ENCODE assay signal across 19 cellular contexts in genomic region chr6:170038717-170039116, GRCh38.
"Had no signal": no experiment of that assay in that cellular context is flagged by ENCODE, and none has a peak within 500 bp of the region (broad histone marks: within the 10 kb centered on the region; RNA-seq: fewer than 3 reads in every experiment).

No MANE protein-coding gene starts in this region.

- ATAC-seq: activated CD4-positive, CD25-positive, alpha-beta regulatory T cell treated with anti-CD3 and anti-CD28 coated beads, Interleukin-2, amount 50 U/mL, for 24 hours; activated T-cell treated with anti-CD3 and anti-CD28 coated beads, Interleukin-2, amount 50 U/mL, for 72 hours; SK-N-SH treated with all-trans-retinoic acid at 6 μM for 48 hours; stimulated activated naive B cell treated with anti-CD40 and anti-IgM and Interleukin-4, amounts not matched to agents 10 μg/mL and 1 μg/mL and 100 μg/mL, for 72 hours had no signal

- H3K27ac Mint-ChIP-seq: activated CD4-positive, alpha-beta memory T cell treated with anti-CD3 and anti-CD28 coated beads, Interleukin-2, amount 10 ng/mL, durations not matched to agents 7 days and 5 days; activated CD4-positive, alpha-beta T cell treated with anti-CD3 and anti-CD28 coated beads, Interleukin-2, amount 10 ng/mL, durations not matched to agents 24 days and 14 days; activated naive CD4-positive, alpha-beta T cell treated with anti-CD3 and anti-CD28 coated beads, Interleukin-2, amount 10 ng/mL, durations not matched to agents 7 days and 5 days; activated T-cell treated with anti-CD3 and anti-CD28 coated beads, Interleukin-2, amount 50 U/mL, for 72 hours; nephron; stimulated activated naive B cell treated with anti-CD40 and anti-IgM and Interleukin-4, amounts not matched to agents 10 μg/mL and 1 μg/mL and 100 μg/mL, for 72 hours had no signal

- H3K4me1 ChIP-seq: right lobe of liver had no signal

- H3K4me3 ChIP-seq: cardiac muscle cell, left ventricle myocardium inferior, right lobe of liver, smooth muscle cell, thoracic aorta, upper lobe of left lung had no signal

- H3K27me3 Mint-ChIP-seq: activated CD4-positive, alpha-beta memory T cell treated with anti-CD3 and anti-CD28 coated beads, Interleukin-2, amount 10 ng/mL, durations not matched to agents 7 days and 5 days; activated CD4-positive, alpha-beta T cell treated with anti-CD3 and anti-CD28 coated beads, Interleukin-2, amount 10 ng/mL, durations not matched to agents 24 days and 14 days had no signal

- H3K36me3 Mint-ChIP-seq: activated naive CD4-positive, alpha-beta T cell treated with anti-CD3 and anti-CD28 coated beads, Interleukin-2, amount 10 ng/mL, durations not matched to agents 7 days and 5 days had no signal

- H3K36me3 ChIP-seq: cardiac muscle cell, left ventricle myocardium inferior, right lobe of liver, thoracic aorta, upper lobe of left lung had no signal

- H3K9me3 Mint-ChIP-seq: activated CD4-positive, alpha-beta T cell treated with anti-CD3 and anti-CD28 coated beads, Interleukin-2, amount 10 ng/mL, durations not matched to agents 24 days and 14 days; activated naive CD4-positive, alpha-beta T cell treated with anti-CD3 and anti-CD28 coated beads, Interleukin-2, amount 10 ng/mL, durations not matched to agents 7 days and 5 days had no signal

- H3K9me3 ChIP-seq: right lobe of liver, upper lobe of left lung had no signal

- H3K27ac ChIP-seq: cardiac muscle cell, left ventricle myocardium inferior, right lobe of liver, thoracic aorta, upper lobe of left lung had no signal

- FAIRE-seq: colon had no signal

- H3K27me3 ChIP-seq: cardiac muscle cell, right lobe of liver, upper lobe of left lung had no signal

- H3K4me3 Mint-ChIP-seq: activated CD4-positive, alpha-beta memory T cell treated with anti-CD3 and anti-CD28 coated beads, Interleukin-2, amount 10 ng/mL, durations not matched to agents 7 days and 5 days; activated CD4-positive, alpha-beta T cell treated with anti-CD3 and anti-CD28 coated beads, Interleukin-2, amount 10 ng/mL, durations not matched to agents 24 days and 14 days; activated naive CD4-positive, alpha-beta T cell treated with anti-CD3 and anti-CD28 coated beads, Interleukin-2, amount 10 ng/mL, durations not matched to agents 7 days and 5 days; activated T-cell treated with anti-CD3 and anti-CD28 coated beads, Interleukin-2, amount 50 U/mL, for 72 hours; endodermal cell; nephron; stimulated activated naive B cell treated with anti-CD40 and anti-IgM and Interleukin-4, amounts not matched to agents 10 μg/mL and 1 μg/mL and 100 μg/mL, for 72 hours had no signal

- DNase-seq: activated CD4-positive, alpha-beta memory T cell treated with anti-CD3 and anti-CD28 coated beads, Interleukin-2, amount 10 ng/mL, durations not matched to agents 7 days and 5 days; activated CD4-positive, alpha-beta T cell treated with anti-CD3 and anti-CD28 coated beads, Interleukin-2, amount 10 ng/mL, durations not matched to agents 24 days and 14 days; activated naive CD4-positive, alpha-beta T cell treated with anti-CD3 and anti-CD28 coated beads, Interleukin-2, amount 10 ng/mL, durations not matched to agents 7 days and 5 days; activated T-cell treated with anti-CD3 and anti-CD28 coated beads, Interleukin-2, amount 50 U/mL, for 72 hours; left ventricle myocardium inferior; nucleus accumbens; stimulated activated CD4-positive, alpha-beta T cell treated with anti-CD3 and anti-CD28 coated beads, Interleukin-2, amount 100 ng/mL, for 48 hours; stimulated activated CD8-positive, alpha-beta memory T cell treated with anti-CD3 and anti-CD28 coated beads, Interleukin-4, amount 100 ng/mL, for 48 hours; stimulated activated naive B cell treated with anti-CD40 and anti-IgM and Interleukin-4, amounts not matched to agents 10 μg/mL and 1 μg/mL and 100 μg/mL, for 72 hours had no signal

- H3K4me1 Mint-ChIP-seq: activated CD4-positive, alpha-beta memory T cell treated with anti-CD3 and anti-CD28 coated beads, Interleukin-2, amount 10 ng/mL, durations not matched to agents 7 days and 5 days; activated CD4-positive, alpha-beta T cell treated with anti-CD3 and anti-CD28 coated beads, Interleukin-2, amount 10 ng/mL, durations not matched to agents 24 days and 14 days; activated naive CD4-positive, alpha-beta T cell treated with anti-CD3 and anti-CD28 coated beads, Interleukin-2, amount 10 ng/mL, durations not matched to agents 7 days and 5 days; stimulated activated naive B cell treated with anti-CD40 and anti-IgM and Interleukin-4, amounts not matched to agents 10 μg/mL and 1 μg/mL and 100 μg/mL, for 72 hours had no signal
